8 cellular contexts compared by ENCODE assay signal in genomic region chr1:155324717-155325595, GRCh38. TPM values are rescaled to one million over a fixed set of nuclear protein-coding genes. Genes with fewer than 3 reads are reported as not detected.
DNase-seq lines count a peak whose midpoint lies in the region; ATAC-seq and TF ChIP-seq lines count a peak whose summit lies in the region.

No MANE protein-coding gene starts in this region.

- H3K4me3 ChIP-seq in neuron (ENCODE audit: low read length), result peak overlapping the region; percentile 72

- H3K9me3 ChIP-seq in neuron (ENCODE audit: low read length), result no peaks in the 10 kb centered on the region

- TF ChIP-seq CTCF in AG09319 (IDR thresholded peaks at IDR 0.05; ENCODE audit: low read depth, low read length) (peak; percentile 50), GM12873 (IDR thresholded peaks at IDR 0.05; ENCODE audit: insufficient read depth, low read depth, low read length, missing control alignments) (peak; percentile 55)

- H3K27me3 Mint-ChIP-seq in activated CD8-positive, alpha-beta T cell treated with anti-CD3 and anti-CD28 coated beads, Interleukin-2, amount 10 ng/mL, durations not matched to agents 7 days and 5 days (ENCODE audit: low read depth), result no peaks in the 10 kb centered on the region

- peaks cover 11% of the 10 kb centered on the region for H3K36me3 Mint-ChIP-seq in activated CD8-positive, alpha-beta T cell treated with anti-CD3 and anti-CD28 coated beads, Interleukin-2, amount 10 ng/mL, durations not matched to agents 7 days and 5 days (ENCODE audit: low read depth)

- no peaks in the 10 kb centered on the region for H3K27me3 ChIP-seq in neuron (ENCODE audit: insufficient read depth, low read length)

- H3K4me1 ChIP-seq in neuron (ENCODE audit: insufficient read depth, low read length), result peaks cover 26% of the 10 kb centered on the region

- peak overlapping the region; percentile 83 for H3K4me3 Mint-ChIP-seq in activated CD8-positive, alpha-beta T cell treated with anti-CD3 and anti-CD28 coated beads, Interleukin-2, amount 10 ng/mL, durations not matched to agents 7 days and 5 days

- peak overlapping the region; percentile 77 for H3K27ac Mint-ChIP-seq in activated CD8-positive, alpha-beta T cell treated with anti-CD3 and anti-CD28 coated beads, Interleukin-2, amount 10 ng/mL, durations not matched to agents 7 days and 5 days

- peaks cover 32% of the 10 kb centered on the region for H3K36me3 ChIP-seq in neuron (ENCODE audit: insufficient read depth, low read length)

- POLR2A ChIA-PET in activated CD8-positive, alpha-beta T cell treated with anti-CD3 and anti-CD28 coated beads, Interleukin-2, amount 10 ng/mL, durations not matched to agents 7 days and 5 days (lab: Charles Lee), result interaction anchor here (1.1 to 2.8 kb wide), 3 partner anchors 19 to 74 kb away, joined by 3 to 18 read pairs (median 6); no protein-coding TSS in a partner anchor

- DNase-seq in AG09319 (ENCODE audit: extremely low read depth, low read depth), result no peak
- peak; percentile 33 for DNase-seq in NCI-H2107 (lab: John Stamatoyannopoulos, UW)
- peak; percentile 42 for DNase-seq in activated CD8-positive, alpha-beta T cell treated with anti-CD3 and anti-CD28 coated beads, Interleukin-2, amount 10 ng/mL, durations not matched to agents 7 days and 5 days
- peak; percentile 17 for DNase-seq in foreskin melanocyte
- DNase-seq in inferior parietal cortex (ENCODE audit: extremely low spot score), result no peak

- H3K9me3 Mint-ChIP-seq in activated CD8-positive, alpha-beta T cell treated with anti-CD3 and anti-CD28 coated beads, Interleukin-2, amount 10 ng/mL, durations not matched to agents 7 days and 5 days (ENCODE audit: insufficient read depth), result no peaks in the 10 kb centered on the region

- CTCF ChIA-PET in activated CD8-positive, alpha-beta T cell treated with anti-CD3 and anti-CD28 coated beads, Interleukin-2, amount 10 ng/mL, durations not matched to agents 7 days and 5 days (lab: Charles Lee), result interaction anchor here (1.3 to 7.2 kb wide), 6 partner anchors 8 to 741 kb away, joined by 3 to 190 read pairs (median 19); partner anchors contain the start of genes FDPS and HCN3

- ATAC-seq in activated CD8-positive, alpha-beta T cell treated with anti-CD3 and anti-CD28 coated beads, Interleukin-2, amount 10 ng/mL, durations not matched to agents 7 days and 5 days, result no peak
- no peak for ATAC-seq in HG02798 (IDR thresholded peaks at IDR 0.05; ENCODE audit: poor library complexity, unreplicated experiment)

- peaks cover 39% of the 10 kb centered on the region for H3K4me1 Mint-ChIP-seq in activated CD8-positive, alpha-beta T cell treated with anti-CD3 and anti-CD28 coated beads, Interleukin-2, amount 10 ng/mL, durations not matched to agents 7 days and 5 days (ENCODE audit: low read depth)

- peak overlapping the region; percentile 53 for H2AFZ ChIP-seq in neuron (ENCODE audit: low read depth, low read length)

RNA-seq across cellular contexts. Expression of gene RUSC1, which starts 4.3 kb away (rescaled TPM):
- total RNA-seq in activated CD8-positive, alpha-beta T cell treated with anti-CD3 and anti-CD28 coated beads, Interleukin-2, amount 10 ng/mL, durations not matched to agents 7 days and 5 days, result 10 to 100 TPM; 33.7 to 35.1 TPM

RNA-seq across cellular contexts. Expression of gene FDPS, which starts 16.3 kb away (rescaled TPM):
- 100 to 1,000 TPM; 270 to 271 TPM for total RNA-seq in activated CD8-positive, alpha-beta T cell treated with anti-CD3 and anti-CD28 coated beads, Interleukin-2, amount 10 ng/mL, durations not matched to agents 7 days and 5 days

RNA-seq across cellular contexts. Expression of gene PKLR, which starts 23.7 kb away (rescaled TPM):
- not detected for total RNA-seq in activated CD8-positive, alpha-beta T cell treated with anti-CD3 and anti-CD28 coated beads, Interleukin-2, amount 10 ng/mL, durations not matched to agents 7 days and 5 days

RNA-seq across cellular contexts. Expression of gene HCN3, which starts 47.7 kb away (rescaled TPM):
- 1 to 10 TPM; 4.9 to 5.1 TPM for total RNA-seq in activated CD8-positive, alpha-beta T cell treated with anti-CD3 and anti-CD28 coated beads, Interleukin-2, amount 10 ng/mL, durations not matched to agents 7 days and 5 days

RNA-seq across cellular contexts. Expression of gene CLK2, which starts 51.7 kb away (rescaled TPM):
- total RNA-seq in activated CD8-positive, alpha-beta T cell treated with anti-CD3 and anti-CD28 coated beads, Interleukin-2, amount 10 ng/mL, durations not matched to agents 7 days and 5 days, result 100 to 1,000 TPM; 101 to 104 TPM

Comparison
In these comparisons a context has a peak if more than half of its experiments do, and no peak if none do; other contexts are left out.
1. DNase-seq: peak in NCI-H2107 (single experiment), activated CD8-positive, alpha-beta T cell treated with anti-CD3 and anti-CD28 coated beads, Interleukin-2, amount 10 ng/mL, durations not matched to agents 7 days and 5 days (single experiment) and foreskin melanocyte (single experiment); none in AG09319 (single experiment) and inferior parietal cortex (single experiment).